Comparison of ENCODE assay signal across 8 cellular contexts in the genomic region with DNA sequence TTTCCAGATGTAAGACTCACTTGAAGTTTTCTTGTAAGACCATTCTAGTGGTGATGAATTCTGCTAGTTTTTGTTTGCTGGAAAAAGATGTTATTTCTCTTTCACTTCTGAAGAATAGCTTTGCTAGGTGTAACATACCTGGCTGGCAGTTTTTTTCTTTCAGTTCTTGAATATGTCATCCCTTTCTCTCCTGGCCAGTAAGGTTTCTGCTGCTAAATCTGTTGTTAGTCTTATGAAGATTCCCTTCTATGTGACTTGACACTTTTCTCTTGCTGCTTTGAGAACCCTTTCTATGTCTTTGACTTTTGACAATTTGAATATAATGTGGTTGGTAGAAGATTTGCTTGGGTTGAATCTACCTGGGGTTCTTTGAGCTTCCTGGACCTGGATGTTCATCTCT.
"Had no signal": no experiment of that assay in that cellular context is flagged by ENCODE, and none has a peak within 500 bp of the region (broad histone marks: within the 10 kb centered on the region; RNA-seq: fewer than 3 reads in every experiment).

No MANE protein-coding gene starts in this region.

- DNase-seq: GM23248, GOT3, H7, H9, HCEC 1CT, HFFc6 had no signal

- H3K9ac ChIP-seq: GM23248 had no signal

- H2AFZ ChIP-seq: GM23248, GM23338 had no signal

- H3K27ac ChIP-seq: GM23248 had no signal

- H3K9me3 ChIP-seq: HAP-1 had no signal

- H3K36me3 ChIP-seq: HAP-1 had no signal

- H3K4me2 ChIP-seq: GM23338 had no signal

- ATAC-seq: GM23338 had no signal

- H3K4me3 ChIP-seq: GM23248, GM23338, HAP-1 had no signal
